16 cellular contexts compared by ENCODE assay signal in the genomic region with DNA sequence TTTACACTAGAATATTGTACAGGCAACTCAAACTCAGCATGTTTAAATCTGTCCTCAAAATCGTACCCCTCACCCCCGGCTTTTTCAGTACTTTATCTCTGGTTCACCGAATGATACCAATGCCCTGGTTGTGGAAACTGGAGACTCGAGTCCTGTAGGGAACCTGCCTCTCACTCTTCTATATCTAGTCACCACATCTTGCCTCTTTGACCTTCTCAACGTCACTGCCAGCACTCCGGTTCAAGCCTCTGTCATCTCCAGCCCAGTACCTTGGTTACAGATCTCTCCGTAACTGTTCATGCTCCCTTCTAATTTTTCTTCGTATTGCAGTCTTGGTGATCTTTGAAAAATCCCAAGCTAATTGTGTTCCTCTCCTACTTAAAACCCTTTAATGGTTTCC.
"Had no signal": no experiment of that assay in that cellular context is flagged by ENCODE, and none has a peak within 500 bp of the region (broad histone marks: within the 10 kb centered on the region; RNA-seq: fewer than 3 reads in every experiment).

No MANE protein-coding gene starts in this region.

- H3K27me3 ChIP-seq: esophagus squamous epithelium, sigmoid colon, spleen, stomach had no signal

- H3K4me1 Mint-ChIP-seq: activated naive CD8-positive, alpha-beta T cell treated with anti-CD3 and anti-CD28 coated beads, Interleukin-2, amount 50 U/mL, for 24 hours had no signal

- H3K4me3 Mint-ChIP-seq: activated naive CD8-positive, alpha-beta T cell treated with anti-CD3 and anti-CD28 coated beads, Interleukin-2, amount 50 U/mL, for 24 hours; activated T-helper 1 cell treated with anti-CD3 and anti-CD28 coated beads, Interleukin-12 subunit alpha, Interleukin-12 subunit beta, Interleukin-2, Interleukin-4 antibody, amounts not matched to agents 30 ng/mL and 10 ng/mL and 1 ng/mL, durations not matched to agents 14 hours and 24 hours and 36 hours; T-cell had no signal

- H3K27ac ChIP-seq: esophagus squamous epithelium, left ventricle myocardium inferior, sigmoid colon, spleen, stomach, WERI-Rb-1 had no signal

- H3K9ac ChIP-seq: SK-N-SH had no signal

- H3K9me3 ChIP-seq: esophagus squamous epithelium, left ventricle myocardium inferior, sigmoid colon, SK-N-SH, spleen, stomach had no signal

- ATAC-seq: activated naive CD8-positive, alpha-beta T cell treated with anti-CD3 and anti-CD28 coated beads, Interleukin-2, amount 50 U/mL, for 24 hours; T-cell had no signal

- H3K4me2 ChIP-seq: SK-N-SH had no signal

- H3K27ac Mint-ChIP-seq: activated naive CD8-positive, alpha-beta T cell treated with anti-CD3 and anti-CD28 coated beads, Interleukin-2, amount 50 U/mL, for 24 hours; activated T-helper 1 cell treated with anti-CD3 and anti-CD28 coated beads, Interleukin-12 subunit alpha, Interleukin-12 subunit beta, Interleukin-2, Interleukin-4 antibody, amounts not matched to agents 30 ng/mL and 10 ng/mL and 1 ng/mL, durations not matched to agents 14 hours and 24 hours and 36 hours; T-cell had no signal

- H3K36me3 ChIP-seq: esophagus squamous epithelium, left ventricle myocardium inferior, sigmoid colon, spleen, stomach had no signal

- H3K36me3 Mint-ChIP-seq: T-cell had no signal

- DNase-seq: activated CD4-positive, alpha-beta T cell treated with anti-CD3 and anti-CD28 coated beads for 4 hours; activated naive CD4-positive, alpha-beta T cell treated with Interleukin-2 at 50 U/mL for 16 hours; activated naive CD8-positive, alpha-beta T cell treated with anti-CD3 and anti-CD28 coated beads, Interleukin-2, amount 50 U/mL, for 24 hours; aorta; esophagus squamous epithelium; hippocampal formation; left ventricle myocardium inferior; mesenchymal stem cell; sigmoid colon; SK-N-SH; spleen; stomach; T-cell; T1000; WERI-Rb-1 had no signal

- H3K27me3 Mint-ChIP-seq: activated naive CD8-positive, alpha-beta T cell treated with anti-CD3 and anti-CD28 coated beads, Interleukin-2, amount 50 U/mL, for 24 hours; T-cell had no signal

- H3K9me3 Mint-ChIP-seq: activated naive CD8-positive, alpha-beta T cell treated with anti-CD3 and anti-CD28 coated beads, Interleukin-2, amount 50 U/mL, for 24 hours; activated T-helper 1 cell treated with anti-CD3 and anti-CD28 coated beads, Interleukin-12 subunit alpha, Interleukin-12 subunit beta, Interleukin-2, Interleukin-4 antibody, amounts not matched to agents 30 ng/mL and 10 ng/mL and 1 ng/mL, durations not matched to agents 14 hours and 24 hours and 36 hours; T-cell had no signal

- H3K4me3 ChIP-seq: esophagus squamous epithelium, left ventricle myocardium inferior, sigmoid colon, spleen, stomach had no signal
